In genomic region chr6:166465671-166466087, GRCh38 we compare ENCODE assay signal across 11 cellular contexts.
A peak's percentile ranks its signal among the peaks of the same experiment; 100 is the strongest.
DNase-seq lines count a peak whose midpoint lies in the region; ATAC-seq and TF ChIP-seq lines count a peak whose summit lies in the region.
"Had no signal": no experiment of that assay in that cellular context is flagged by ENCODE, and none has a peak within 500 bp of the region (broad histone marks: within the 10 kb centered on the region; RNA-seq: fewer than 3 reads in every experiment).

No MANE protein-coding gene starts in this region.

- CTCF ChIA-PET in Calu3 (lab: Charles Lee) = no interaction called here

- peaks cover 10% of the 10 kb centered on the region for H3K36me3 Mint-ChIP-seq in Calu3 (ENCODE audit: insufficient read depth, unreplicated experiment)

- peaks cover 0 to 6% (median 0%) of the 10 kb centered on the region in 12 donors for H3K4me1 ChIP-seq in heart left ventricle
- H3K4me1 ChIP-seq: SJSA1 had no signal

- no peaks in the 10 kb centered on the region for H3K9me3 Mint-ChIP-seq in Calu3 (ENCODE audit: low read depth, unreplicated experiment)

- no peak overlapping the region for H3K27ac Mint-ChIP-seq in Calu3 (ENCODE audit: unreplicated experiment)
- H3K27ac Mint-ChIP-seq: activated CD8-positive, alpha-beta T cell treated with anti-CD3 and anti-CD28 coated beads, Interleukin-2, amount 10 ng/mL, durations not matched to agents 7 days and 5 days had no signal

- BruUV-seq in Calu3 (replicated peaks; lab: Mats Ljungman, UMichigan) = no TSS peak

- ATAC-seq in heart left ventricle (peak in 3 of 4 donors; percentile 43 to 72 (median 69)), sciatic nerve (peak; percentile 55), GM21360 (IDR thresholded peaks at IDR 0.05; ENCODE audit: unreplicated experiment) (no peak)
- ATAC-seq: activated CD8-positive, alpha-beta T cell treated with anti-CD3 and anti-CD28 coated beads, Interleukin-2, amount 10 ng/mL, durations not matched to agents 7 days and 5 days had no signal

- no peaks in the 10 kb centered on the region for H3K27me3 ChIP-seq in heart left ventricle
- H3K27me3 ChIP-seq: SJSA1 had no signal

- TF ChIP-seq CTCF in heart left ventricle (IDR thresholded peaks at IDR 0.05) (peak in 5 of 12 donors; percentile 8 to 38 (median 29)), Calu3 (IDR thresholded peaks at IDR 0.05; ENCODE audit: unreplicated experiment) (no peak)

- peak overlapping the region in 2 of 12 donors; percentile 46 to 68 for H3K27ac ChIP-seq in heart left ventricle
- H3K27ac ChIP-seq: SJSA1 had no signal

- H3K4me3 Mint-ChIP-seq in Calu3 (ENCODE audit: low read depth, unreplicated experiment) = no peak overlapping the region
- H3K4me3 Mint-ChIP-seq: activated CD8-positive, alpha-beta T cell treated with anti-CD3 and anti-CD28 coated beads, Interleukin-2, amount 10 ng/mL, durations not matched to agents 7 days and 5 days had no signal

- peak overlapping the region in 3 of 12 donors; percentile 3 to 33 (median 23) for H3K4me3 ChIP-seq in heart left ventricle
- H3K4me3 ChIP-seq: SJSA1 had no signal

- TF ChIP-seq POLR2A in heart left ventricle (IDR thresholded peaks at IDR 0.05) = no peak

- 69 to 80% (median 78%) methylated on average over 11 of the region's 11 CpGs for WGBS in heart left ventricle, 4 donors

- peak; percentile 35 for DNase-seq in EH (ENCODE audit: low read depth)
- peak; percentile 11 for DNase-seq in amniotic epithelial cell (ENCODE audit: low read depth)
- DNase-seq in heart left ventricle = peak in 4 of 5 donors; percentile 42 to 59 (median 51)
- peak; percentile 60 for DNase-seq in sciatic nerve (ENCODE audit: low spot score)
- DNase-seq in NCI-H146 treated with DMSO at 0.1 percent for 48 hours (lab: John Stamatoyannopoulos, UW; ENCODE audit: unreplicated experiment) = no peak
- DNase-seq in Calu3 = no peak
- DNase-seq in NAMALWA (ENCODE audit: low spot score) = no peak
- DNase-seq: activated CD8-positive, alpha-beta T cell treated with anti-CD3 and anti-CD28 coated beads, Interleukin-2, amount 10 ng/mL, durations not matched to agents 7 days and 5 days; NCI-H2029 had no signal

- H3K4me1 Mint-ChIP-seq in Calu3 (ENCODE audit: low read depth, unreplicated experiment) = peaks cover 9% of the 10 kb centered on the region

- peaks cover 0 to 69% (median 48%) of the 10 kb centered on the region in 9 donors for H3K36me3 ChIP-seq in heart left ventricle
- H3K36me3 ChIP-seq: SJSA1 had no signal

- H3K9me3 ChIP-seq in heart left ventricle = no peaks in the 10 kb centered on the region
- H3K9me3 ChIP-seq: SJSA1 had no signal

- intact Hi-C loops in heart left ventricle (cut with DNase I) (no loop called here), sciatic nerve (cut with DNase I) (no loop called here), Calu3 (cut with micrococcal nuclease; ENCODE audit: unreplicated experiment) (no loop called here)

- no peaks in the 10 kb centered on the region for H3K27me3 Mint-ChIP-seq in Calu3 (ENCODE audit: unreplicated experiment)

Comparison
In these comparisons a context has a peak if more than half of its experiments do, and no peak if none do; other contexts are left out.
1. DNase-seq: peak in EH (single experiment), amniotic epithelial cell (single experiment), heart left ventricle (4 of 5) and sciatic nerve (single experiment); none in NCI-H146 treated with DMSO at 0.1 percent for 48 hours (single experiment), Calu3 (single experiment) and NAMALWA (single experiment).